12 cellular contexts compared by ENCODE assay signal in genomic region chr1:180270767-180271639, GRCh38. TPM values are rescaled to one million over a fixed set of nuclear protein-coding genes. Genes with fewer than 3 reads are reported as not detected.
DNase-seq lines count a peak whose midpoint lies in the region; ATAC-seq, FAIRE-seq and TF ChIP-seq lines count a peak whose summit lies in the region.
"Had no signal": no experiment of that assay in that cellular context is flagged by ENCODE, and none has a peak within 500 bp of the region (broad histone marks: within the 10 kb centered on the region; RNA-seq: fewer than 3 reads in every experiment).

No MANE protein-coding gene starts in this region.

- H3K4me3 Mint-ChIP-seq in activated CD8-positive, alpha-beta memory T cell treated with anti-CD3 and anti-CD28 coated beads, Interleukin-2, amount 10 ng/mL, durations not matched to agents 7 days and 5 days: no peak overlapping the region
- no peak overlapping the region for H3K4me3 Mint-ChIP-seq in astrocyte (ENCODE audit: unreplicated experiment)

- no peaks in the 10 kb centered on the region for H3K9me3 Mint-ChIP-seq in activated CD8-positive, alpha-beta memory T cell treated with anti-CD3 and anti-CD28 coated beads, Interleukin-2, amount 10 ng/mL, durations not matched to agents 7 days and 5 days (ENCODE audit: low read depth)
- peaks cover 6% of the 10 kb centered on the region for H3K9me3 Mint-ChIP-seq in astrocyte (ENCODE audit: unreplicated experiment)

- H3K27me3 Mint-ChIP-seq in activated CD8-positive, alpha-beta memory T cell treated with anti-CD3 and anti-CD28 coated beads, Interleukin-2, amount 10 ng/mL, durations not matched to agents 7 days and 5 days: no peaks in the 10 kb centered on the region
- H3K27me3 Mint-ChIP-seq in astrocyte (ENCODE audit: low read depth, unreplicated experiment): no peaks in the 10 kb centered on the region

- peaks cover 3% of the 10 kb centered on the region for H3K36me3 ChIP-seq in astrocyte (ENCODE audit: insufficient read depth, low read length)
- H3K36me3 ChIP-seq: thoracic aorta had no signal

- peaks cover 4% of the 10 kb centered on the region for H4K20me1 ChIP-seq in astrocyte (ENCODE audit: insufficient read depth, low read length)

- no peaks in the 10 kb centered on the region for H3K4me1 Mint-ChIP-seq in activated CD8-positive, alpha-beta memory T cell treated with anti-CD3 and anti-CD28 coated beads, Interleukin-2, amount 10 ng/mL, durations not matched to agents 7 days and 5 days
- H3K4me1 Mint-ChIP-seq in astrocyte (ENCODE audit: low read depth, unreplicated experiment): peaks cover 27% of the 10 kb centered on the region

- no peak for FAIRE-seq in astrocyte (lab: Jason Lieb, UNC)
- FAIRE-seq: islet of Langerhans had no signal

- peak; percentile 32 for DNase-seq in activated CD8-positive, alpha-beta memory T cell treated with anti-CD3 and anti-CD28 coated beads, Interleukin-2, amount 10 ng/mL, durations not matched to agents 7 days and 5 days
- DNase-seq in activated CD8-positive, alpha-beta memory T cell treated with anti-CD3 and anti-CD28 coated beads, Interleukin-2, amount 50 U/mL, for 4 hours: no peak
- DNase-seq in astrocyte (ENCODE audit: low read depth) (peak; percentile 81), iris pigment epithelial cell (ENCODE audit: low read depth) (peak; percentile 71), AML-193 (lab: John Stamatoyannopoulos, UW) (no peak)
- peak; percentile 13 for DNase-seq in stimulated activated CD8-positive, alpha-beta memory T cell treated with anti-CD3 and anti-CD28 coated beads, Interleukin-4, amount 100 ng/mL, for 48 hours
- DNase-seq: 8988T, NCI-H2029 had no signal

- no peak overlapping the region for H3K4me3 ChIP-seq in astrocyte (ENCODE audit: insufficient read depth, low read depth, low read length)
- H3K4me3 ChIP-seq: thoracic aorta had no signal

- no peak for TF ChIP-seq CTCF in astrocyte (IDR thresholded peaks at IDR 0.05; ENCODE audit: insufficient read depth, low read depth, low read length)

- H3K9ac ChIP-seq in astrocyte (ENCODE audit: low read length): no peak overlapping the region

- no peaks in the 10 kb centered on the region for H3K36me3 Mint-ChIP-seq in activated CD8-positive, alpha-beta memory T cell treated with anti-CD3 and anti-CD28 coated beads, Interleukin-2, amount 10 ng/mL, durations not matched to agents 7 days and 5 days
- peaks cover 39% of the 10 kb centered on the region for H3K36me3 Mint-ChIP-seq in astrocyte (ENCODE audit: low read depth, unreplicated experiment)

- no peak for ATAC-seq in activated CD8-positive, alpha-beta memory T cell treated with anti-CD3 and anti-CD28 coated beads, Interleukin-2, amount 10 ng/mL, durations not matched to agents 7 days and 5 days
- ATAC-seq in HG02610 (IDR thresholded peaks at IDR 0.05; ENCODE audit: unreplicated experiment) (no peak), HG02678 (IDR thresholded peaks at IDR 0.05; ENCODE audit: unreplicated experiment) (no peak)

- no peaks in the 10 kb centered on the region for H3K9me3 ChIP-seq in astrocyte (ENCODE audit: insufficient read depth, low read depth, low read length)
- H3K9me3 ChIP-seq: thoracic aorta had no signal

- H3K4me1 ChIP-seq in astrocyte (ENCODE audit: insufficient read depth, low read length): peaks cover 8% of the 10 kb centered on the region

- H2AFZ ChIP-seq in astrocyte (ENCODE audit: low read depth, low read length): no peak overlapping the region

- no peak overlapping the region for H3K27ac ChIP-seq in astrocyte (ENCODE audit: low read depth, low read length)
- H3K27ac ChIP-seq: thoracic aorta had no signal

- H3K27me3 ChIP-seq in astrocyte (ENCODE audit: insufficient read depth, low read length): no peaks in the 10 kb centered on the region

- CTCF ChIA-PET in activated CD8-positive, alpha-beta memory T cell treated with anti-CD3 and anti-CD28 coated beads, Interleukin-2, amount 10 ng/mL, durations not matched to agents 7 days and 5 days (lab: Charles Lee): interaction anchor here (1.3 kb wide), 1 partner anchor 14 kb away, joined by 3 read pairs; no protein-coding TSS in a partner anchor

- H3K4me2 ChIP-seq in astrocyte (ENCODE audit: low read length): peak overlapping the region; percentile 41

- H3K79me2 ChIP-seq in astrocyte (ENCODE audit: insufficient read depth, low read length): no peaks in the 10 kb centered on the region

- no peak overlapping the region for H3K27ac Mint-ChIP-seq in activated CD8-positive, alpha-beta memory T cell treated with anti-CD3 and anti-CD28 coated beads, Interleukin-2, amount 10 ng/mL, durations not matched to agents 7 days and 5 days
- no peak overlapping the region for H3K27ac Mint-ChIP-seq in astrocyte (ENCODE audit: unreplicated experiment)

RNA-seq across cellular contexts. Expression of gene LHX4, which starts 40.9 kb away (rescaled TPM):
- total RNA-seq in activated CD8-positive, alpha-beta memory T cell treated with anti-CD3 and anti-CD28 coated beads, Interleukin-2, amount 10 ng/mL, durations not matched to agents 7 days and 5 days: not detected
- 0.14 and 0.36 TPM in 2 replicates for total RNA-seq in astrocyte
- total RNA-seq: thoracic aorta had no signal

Comparison
In these comparisons a context has a peak if more than half of its experiments do, and no peak if none do; other contexts are left out.
1. DNase-seq: peak in activated CD8-positive, alpha-beta memory T cell treated with anti-CD3 and anti-CD28 coated beads, Interleukin-2, amount 10 ng/mL, durations not matched to agents 7 days and 5 days (single experiment), astrocyte (single experiment), iris pigment epithelial cell (single experiment) and stimulated activated CD8-positive, alpha-beta memory T cell treated with anti-CD3 and anti-CD28 coated beads, Interleukin-4, amount 100 ng/mL, for 48 hours (single experiment); none in activated CD8-positive, alpha-beta memory T cell treated with anti-CD3 and anti-CD28 coated beads, Interleukin-2, amount 50 U/mL, for 4 hours (single experiment) and AML-193 (0 of 2).